2 cellular contexts compared by ENCODE assay signal in the genomic region with DNA sequence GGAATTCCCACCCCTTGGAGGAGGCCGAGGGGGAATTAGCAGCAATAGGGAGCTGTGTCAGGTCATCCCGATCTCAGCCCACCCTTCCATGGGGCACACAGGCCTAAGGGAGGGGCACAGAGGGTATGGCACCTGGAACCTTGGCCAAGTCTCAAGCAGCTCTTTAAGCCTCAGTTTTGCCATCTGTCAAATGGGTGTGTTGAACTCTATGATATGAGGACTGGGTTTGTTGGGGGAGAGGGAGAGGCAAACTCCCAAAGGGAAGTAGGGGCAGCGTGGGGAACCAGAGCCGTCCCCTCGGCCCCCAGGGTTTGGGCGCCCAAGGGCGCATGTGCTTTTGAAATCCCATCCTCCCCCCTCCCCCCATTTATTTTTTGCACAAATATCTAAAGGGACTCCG.
TF ChIP-seq lines count a peak whose summit lies in the region.

No MANE protein-coding gene starts in this region.

TF ChIP-seq in SK-N-SH, 30 proteins besides CTCF, POLR2A, EP300 and RAD21 (continued from another document):
- TF ChIP-seq, protein P1, sequence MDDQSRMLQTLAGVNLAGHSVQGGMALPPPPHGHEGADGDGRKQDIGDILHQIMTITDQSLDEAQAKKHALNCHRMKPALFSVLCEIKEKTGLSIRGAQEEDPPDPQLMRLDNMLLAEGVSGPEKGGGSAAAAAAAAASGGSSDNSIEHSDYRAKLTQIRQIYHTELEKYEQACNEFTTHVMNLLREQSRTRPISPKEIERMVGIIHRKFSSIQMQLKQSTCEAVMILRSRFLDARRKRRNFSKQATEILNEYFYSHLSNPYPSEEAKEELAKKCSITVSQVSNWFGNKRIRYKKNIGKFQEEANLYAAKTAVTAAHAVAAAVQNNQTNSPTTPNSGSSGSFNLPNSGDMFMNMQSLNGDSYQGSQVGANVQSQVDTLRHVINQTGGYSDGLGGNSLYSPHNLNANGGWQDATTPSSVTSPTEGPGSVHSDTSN (IDR thresholded peaks at IDR 0.05), result no peak
- TF ChIP-seq RXRA (IDR thresholded peaks at IDR 0.05; ENCODE audit: borderline replicate concordance, low read depth) (no peak), GATA2 (CRISPR knock-in tag; IDR thresholded peaks at IDR 0.05) (no peak), MEF2A (IDR thresholded peaks at IDR 0.05; ENCODE audit: borderline replicate concordance, low read depth) (no peak), SIN3A (IDR thresholded peaks at IDR 0.05; ENCODE audit: borderline replicate concordance, low read depth, low read length) (no peak), YY1 (IDR thresholded peaks at IDR 0.05; ENCODE audit: low read depth) (no peak), TEAD4 (IDR thresholded peaks at IDR 0.05; ENCODE audit: borderline replicate concordance, insufficient read depth) (no peak), ELF1 (IDR thresholded peaks at IDR 0.05) (no peak)
- TF ChIP-seq, protein P2, sequence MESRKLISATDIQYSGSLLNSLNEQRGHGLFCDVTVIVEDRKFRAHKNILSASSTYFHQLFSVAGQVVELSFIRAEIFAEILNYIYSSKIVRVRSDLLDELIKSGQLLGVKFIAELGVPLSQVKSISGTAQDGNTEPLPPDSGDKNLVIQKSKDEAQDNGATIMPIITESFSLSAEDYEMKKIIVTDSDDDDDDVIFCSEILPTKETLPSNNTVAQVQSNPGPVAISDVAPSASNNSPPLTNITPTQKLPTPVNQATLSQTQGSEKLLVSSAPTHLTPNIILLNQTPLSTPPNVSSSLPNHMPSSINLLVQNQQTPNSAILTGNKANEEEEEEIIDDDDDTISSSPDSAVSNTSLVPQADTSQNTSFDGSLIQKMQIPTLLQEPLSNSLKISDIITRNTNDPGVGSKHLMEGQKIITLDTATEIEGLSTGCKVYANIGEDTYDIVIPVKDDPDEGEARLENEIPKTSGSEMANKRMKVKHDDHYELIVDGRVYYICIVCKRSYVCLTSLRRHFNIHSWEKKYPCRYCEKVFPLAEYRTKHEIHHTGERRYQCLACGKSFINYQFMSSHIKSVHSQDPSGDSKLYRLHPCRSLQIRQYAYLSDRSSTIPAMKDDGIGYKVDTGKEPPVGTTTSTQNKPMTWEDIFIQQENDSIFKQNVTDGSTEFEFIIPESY (IDR thresholded peaks at IDR 0.05; ENCODE audit: borderline replicate concordance, low read depth), result no peak

TF ChIP-seq in SK-N-SH treated with all-trans-retinoic acid at 6 μM for 48 hours, 23 proteins besides CTCF, POLR2A, EP300 and RAD21 (continued from another document):
- TF ChIP-seq, protein P3, sequence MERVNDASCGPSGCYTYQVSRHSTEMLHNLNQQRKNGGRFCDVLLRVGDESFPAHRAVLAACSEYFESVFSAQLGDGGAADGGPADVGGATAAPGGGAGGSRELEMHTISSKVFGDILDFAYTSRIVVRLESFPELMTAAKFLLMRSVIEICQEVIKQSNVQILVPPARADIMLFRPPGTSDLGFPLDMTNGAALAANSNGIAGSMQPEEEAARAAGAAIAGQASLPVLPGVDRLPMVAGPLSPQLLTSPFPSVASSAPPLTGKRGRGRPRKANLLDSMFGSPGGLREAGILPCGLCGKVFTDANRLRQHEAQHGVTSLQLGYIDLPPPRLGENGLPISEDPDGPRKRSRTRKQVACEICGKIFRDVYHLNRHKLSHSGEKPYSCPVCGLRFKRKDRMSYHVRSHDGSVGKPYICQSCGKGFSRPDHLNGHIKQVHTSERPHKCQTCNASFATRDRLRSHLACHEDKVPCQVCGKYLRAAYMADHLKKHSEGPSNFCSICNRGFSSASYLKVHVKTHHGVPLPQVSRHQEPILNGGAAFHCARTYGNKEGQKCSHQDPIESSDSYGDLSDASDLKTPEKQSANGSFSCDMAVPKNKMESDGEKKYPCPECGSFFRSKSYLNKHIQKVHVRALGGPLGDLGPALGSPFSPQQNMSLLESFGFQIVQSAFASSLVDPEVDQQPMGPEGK (CRISPR knock-in tag; IDR thresholded peaks at IDR 0.05; ENCODE audit: borderline replicate concordance), result no peak
- TF ChIP-seq RARB (CRISPR knock-in tag; IDR thresholded peaks at IDR 0.05) (no peak), ESRRG (CRISPR knock-in tag; IDR thresholded peaks at IDR 0.05) (no peak), ARNTL (CRISPR knock-in tag; IDR thresholded peaks at IDR 0.05; ENCODE audit: borderline replicate concordance, low read depth) (no peak), CSDC2 (CRISPR knock-in tag; IDR thresholded peaks at IDR 0.05) (no peak), TOX (CRISPR knock-in tag; IDR thresholded peaks at IDR 0.05; ENCODE audit: borderline replicate concordance) (no peak), ZNF70 (CRISPR knock-in tag; IDR thresholded peaks at IDR 0.05) (no peak), ZNF565 (CRISPR knock-in tag; conservative IDR thresholded peaks at IDR 0.05; ENCODE audit: low read depth) (no peak), ISL1 (CRISPR knock-in tag; IDR thresholded peaks at IDR 0.05) (no peak), ZNF8 (CRISPR knock-in tag; IDR thresholded peaks at IDR 0.05) (no peak), TCF4 (CRISPR knock-in tag; IDR thresholded peaks at IDR 0.05; ENCODE audit: borderline replicate concordance) (no peak), ZC3H10 (CRISPR knock-in tag; IDR thresholded peaks at IDR 0.05) (no peak)
- TF ChIP-seq, protein P4, sequence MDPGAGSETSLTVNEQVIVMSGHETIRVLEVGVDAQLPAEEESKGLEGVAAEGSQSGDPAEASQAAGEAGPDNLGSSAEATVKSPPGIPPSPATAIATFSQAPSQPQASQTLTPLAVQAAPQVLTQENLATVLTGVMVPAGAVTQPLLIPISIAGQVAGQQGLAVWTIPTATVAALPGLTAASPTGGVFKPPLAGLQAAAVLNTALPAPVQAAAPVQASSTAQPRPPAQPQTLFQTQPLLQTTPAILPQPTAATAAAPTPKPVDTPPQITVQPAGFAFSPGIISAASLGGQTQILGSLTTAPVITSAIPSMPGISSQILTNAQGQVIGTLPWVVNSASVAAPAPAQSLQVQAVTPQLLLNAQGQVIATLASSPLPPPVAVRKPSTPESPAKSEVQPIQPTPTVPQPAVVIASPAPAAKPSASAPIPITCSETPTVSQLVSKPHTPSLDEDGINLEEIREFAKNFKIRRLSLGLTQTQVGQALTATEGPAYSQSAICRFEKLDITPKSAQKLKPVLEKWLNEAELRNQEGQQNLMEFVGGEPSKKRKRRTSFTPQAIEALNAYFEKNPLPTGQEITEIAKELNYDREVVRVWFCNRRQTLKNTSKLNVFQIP (CRISPR knock-in tag; IDR thresholded peaks at IDR 0.05; ENCODE audit: borderline replicate concordance, low read depth), result no peak
- TF ChIP-seq, protein P5, sequence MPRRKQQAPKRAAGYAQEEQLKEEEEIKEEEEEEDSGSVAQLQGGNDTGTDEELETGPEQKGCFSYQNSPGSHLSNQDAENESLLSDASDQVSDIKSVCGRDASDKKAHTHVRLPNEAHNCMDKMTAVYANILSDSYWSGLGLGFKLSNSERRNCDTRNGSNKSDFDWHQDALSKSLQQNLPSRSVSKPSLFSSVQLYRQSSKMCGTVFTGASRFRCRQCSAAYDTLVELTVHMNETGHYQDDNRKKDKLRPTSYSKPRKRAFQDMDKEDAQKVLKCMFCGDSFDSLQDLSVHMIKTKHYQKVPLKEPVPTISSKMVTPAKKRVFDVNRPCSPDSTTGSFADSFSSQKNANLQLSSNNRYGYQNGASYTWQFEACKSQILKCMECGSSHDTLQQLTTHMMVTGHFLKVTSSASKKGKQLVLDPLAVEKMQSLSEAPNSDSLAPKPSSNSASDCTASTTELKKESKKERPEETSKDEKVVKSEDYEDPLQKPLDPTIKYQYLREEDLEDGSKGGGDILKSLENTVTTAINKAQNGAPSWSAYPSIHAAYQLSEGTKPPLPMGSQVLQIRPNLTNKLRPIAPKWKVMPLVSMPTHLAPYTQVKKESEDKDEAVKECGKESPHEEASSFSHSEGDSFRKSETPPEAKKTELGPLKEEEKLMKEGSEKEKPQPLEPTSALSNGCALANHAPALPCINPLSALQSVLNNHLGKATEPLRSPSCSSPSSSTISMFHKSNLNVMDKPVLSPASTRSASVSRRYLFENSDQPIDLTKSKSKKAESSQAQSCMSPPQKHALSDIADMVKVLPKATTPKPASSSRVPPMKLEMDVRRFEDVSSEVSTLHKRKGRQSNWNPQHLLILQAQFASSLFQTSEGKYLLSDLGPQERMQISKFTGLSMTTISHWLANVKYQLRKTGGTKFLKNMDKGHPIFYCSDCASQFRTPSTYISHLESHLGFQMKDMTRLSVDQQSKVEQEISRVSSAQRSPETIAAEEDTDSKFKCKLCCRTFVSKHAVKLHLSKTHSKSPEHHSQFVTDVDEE (CRISPR knock-in tag; IDR thresholded peaks at IDR 0.05), result no peak
- TF ChIP-seq, protein P6, sequence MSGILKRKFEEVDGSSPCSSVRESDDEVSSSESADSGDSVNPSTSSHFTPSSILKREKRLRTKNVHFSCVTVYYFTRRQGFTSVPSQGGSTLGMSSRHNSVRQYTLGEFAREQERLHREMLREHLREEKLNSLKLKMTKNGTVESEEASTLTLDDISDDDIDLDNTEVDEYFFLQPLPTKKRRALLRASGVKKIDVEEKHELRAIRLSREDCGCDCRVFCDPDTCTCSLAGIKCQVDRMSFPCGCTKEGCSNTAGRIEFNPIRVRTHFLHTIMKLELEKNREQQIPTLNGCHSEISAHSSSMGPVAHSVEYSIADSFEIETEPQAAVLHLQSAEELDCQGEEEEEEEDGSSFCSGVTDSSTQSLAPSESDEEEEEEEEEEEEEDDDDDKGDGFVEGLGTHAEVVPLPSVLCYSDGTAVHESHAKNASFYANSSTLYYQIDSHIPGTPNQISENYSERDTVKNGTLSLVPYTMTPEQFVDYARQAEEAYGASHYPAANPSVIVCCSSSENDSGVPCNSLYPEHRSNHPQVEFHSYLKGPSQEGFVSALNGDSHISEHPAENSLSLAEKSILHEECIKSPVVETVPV (CRISPR knock-in tag; IDR thresholded peaks at IDR 0.05), result no peak
TF ChIP-seq in SK-N-SH treated with all-trans-retinoic acid at 6 μM for 48 hours: peak in this region for 0.
